1 cellular context compared by ENCODE assay signal in the genomic region with DNA sequence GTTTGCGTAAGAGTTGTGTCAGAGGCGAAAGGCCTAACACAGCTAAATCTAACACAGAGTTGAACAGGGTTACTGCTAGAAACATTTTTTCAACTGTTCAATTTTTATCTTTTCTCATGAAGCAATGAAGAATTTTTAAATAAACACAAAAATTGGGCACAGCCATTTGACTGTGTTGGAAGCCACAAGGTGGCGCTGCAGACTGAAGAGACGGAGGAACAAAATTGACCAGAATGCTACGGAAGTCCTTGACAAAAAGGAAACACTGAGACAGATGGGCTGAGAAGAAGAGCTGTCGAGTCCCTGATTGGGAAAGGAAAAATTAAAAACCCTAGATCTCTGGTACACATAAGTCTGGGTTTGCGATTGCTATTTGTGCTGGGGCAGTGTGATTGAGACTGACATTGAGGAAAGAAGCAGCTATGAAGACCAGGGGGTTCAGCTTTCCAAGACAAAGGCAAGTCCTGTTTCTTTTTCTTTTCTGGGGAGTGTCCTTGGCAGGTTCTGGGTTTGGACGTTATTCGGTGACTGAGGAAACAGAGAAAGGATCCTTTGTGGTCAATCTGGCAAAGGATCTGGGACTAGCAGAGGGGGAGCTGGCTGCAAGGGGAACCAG.
TF ChIP-seq lines count a peak whose summit lies in the region.

A gene (plus strand): TSS at position 265 of the 616 bp plus-strand sequence. CDS start 158 bp downstream, at position 423.

TF ChIP-seq in WTC11, 78 proteins besides CTCF, POLR2A, EP300 and RAD21 (continued from another document):
- TF ChIP-seq, protein P1, sequence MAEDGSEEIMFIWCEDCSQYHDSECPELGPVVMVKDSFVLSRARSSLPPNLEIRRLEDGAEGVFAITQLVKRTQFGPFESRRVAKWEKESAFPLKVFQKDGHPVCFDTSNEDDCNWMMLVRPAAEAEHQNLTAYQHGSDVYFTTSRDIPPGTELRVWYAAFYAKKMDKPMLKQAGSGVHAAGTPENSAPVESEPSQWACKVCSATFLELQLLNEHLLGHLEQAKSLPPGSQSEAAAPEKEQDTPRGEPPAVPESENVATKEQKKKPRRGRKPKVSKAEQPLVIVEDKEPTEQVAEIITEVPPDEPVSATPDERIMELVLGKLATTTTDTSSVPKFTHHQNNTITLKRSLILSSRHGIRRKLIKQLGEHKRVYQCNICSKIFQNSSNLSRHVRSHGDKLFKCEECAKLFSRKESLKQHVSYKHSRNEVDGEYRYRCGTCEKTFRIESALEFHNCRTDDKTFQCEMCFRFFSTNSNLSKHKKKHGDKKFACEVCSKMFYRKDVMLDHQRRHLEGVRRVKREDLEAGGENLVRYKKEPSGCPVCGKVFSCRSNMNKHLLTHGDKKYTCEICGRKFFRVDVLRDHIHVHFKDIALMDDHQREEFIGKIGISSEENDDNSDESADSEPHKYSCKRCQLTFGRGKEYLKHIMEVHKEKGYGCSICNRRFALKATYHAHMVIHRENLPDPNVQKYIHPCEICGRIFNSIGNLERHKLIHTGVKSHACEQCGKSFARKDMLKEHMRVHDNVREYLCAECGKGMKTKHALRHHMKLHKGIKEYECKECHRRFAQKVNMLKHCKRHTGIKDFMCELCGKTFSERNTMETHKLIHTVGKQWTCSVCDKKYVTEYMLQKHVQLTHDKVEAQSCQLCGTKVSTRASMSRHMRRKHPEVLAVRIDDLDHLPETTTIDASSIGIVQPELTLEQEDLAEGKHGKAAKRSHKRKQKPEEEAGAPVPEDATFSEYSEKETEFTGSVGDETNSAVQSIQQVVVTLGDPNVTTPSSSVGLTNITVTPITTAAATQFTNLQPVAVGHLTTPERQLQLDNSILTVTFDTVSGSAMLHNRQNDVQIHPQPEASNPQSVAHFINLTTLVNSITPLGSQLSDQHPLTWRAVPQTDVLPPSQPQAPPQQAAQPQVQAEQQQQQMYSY (CRISPR knock-in tag; IDR thresholded peaks at IDR 0.05), result no peak
- no peak for TF ChIP-seq ESRRA (CRISPR knock-in tag; IDR thresholded peaks at IDR 0.05; ENCODE audit: borderline replicate concordance)
- no peak for TF ChIP-seq TEAD4 (CRISPR knock-in tag; IDR thresholded peaks at IDR 0.05)
- TF ChIP-seq ZNF423 (CRISPR knock-in tag; IDR thresholded peaks at IDR 0.05), result no peak
- no peak for TF ChIP-seq ZNF121 (CRISPR knock-in tag; IDR thresholded peaks at IDR 0.05)
- TF ChIP-seq, protein P2, sequence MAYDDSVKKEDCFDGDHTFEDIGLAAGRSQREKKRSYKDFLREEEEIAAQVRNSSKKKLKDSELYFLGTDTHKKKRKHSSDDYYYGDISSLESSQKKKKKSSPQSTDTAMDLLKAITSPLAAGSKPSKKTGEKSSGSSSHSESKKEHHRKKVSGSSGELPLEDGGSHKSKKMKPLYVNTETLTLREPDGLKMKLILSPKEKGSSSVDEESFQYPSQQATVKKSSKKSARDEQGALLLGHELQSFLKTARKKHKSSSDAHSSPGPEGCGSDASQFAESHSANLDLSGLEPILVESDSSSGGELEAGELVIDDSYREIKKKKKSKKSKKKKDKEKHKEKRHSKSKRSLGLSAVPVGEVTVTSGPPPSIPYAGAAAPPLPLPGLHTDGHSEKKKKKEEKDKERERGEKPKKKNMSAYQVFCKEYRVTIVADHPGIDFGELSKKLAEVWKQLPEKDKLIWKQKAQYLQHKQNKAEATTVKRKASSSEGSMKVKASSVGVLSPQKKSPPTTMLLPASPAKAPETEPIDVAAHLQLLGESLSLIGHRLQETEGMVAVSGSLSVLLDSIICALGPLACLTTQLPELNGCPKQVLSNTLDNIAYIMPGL (CRISPR knock-in tag; IDR thresholded peaks at IDR 0.05), result no peak
- TF ChIP-seq MYBL2 (CRISPR knock-in tag; IDR thresholded peaks at IDR 0.05), result no peak
- no peak for TF ChIP-seq FOXP1 (CRISPR knock-in tag; IDR thresholded peaks at IDR 0.05; ENCODE audit: borderline replicate concordance)
